ENCODE assay signal across 20 cellular contexts in genomic region chr1:147912553-147912952, GRCh38. TPM values are rescaled to one million over a fixed set of nuclear protein-coding genes. Genes with fewer than 3 reads are reported as not detected.
DNase-seq lines count a peak whose midpoint lies in the region; ATAC-seq and TF ChIP-seq lines count a peak whose summit lies in the region.
"Had no signal": no experiment of that assay in that cellular context is flagged by ENCODE, and none has a peak within 500 bp of the region (broad histone marks: within the 10 kb centered on the region; RNA-seq: fewer than 3 reads in every experiment).

No MANE protein-coding gene starts in this region.

- no peak overlapping the region for H3K4me3 ChIP-seq in A673 (ENCODE audit: low read depth, low read length, poor library complexity, severe bottlenecking)
- H3K4me3 ChIP-seq in endodermal cell (ENCODE audit: low read length), result no peak overlapping the region
- H3K4me3 ChIP-seq in transverse colon, result no peak overlapping the region
- H3K4me3 ChIP-seq: A549, BLaER1, GM12878 had no signal

- intact Hi-C loops in A673 (cut with micrococcal nuclease; ENCODE audit: unreplicated experiment), result no loop called here
- intact Hi-C loops in transverse colon (cut with DNase I; ENCODE audit: low total_unique reads), result no loop called here

- in situ Hi-C loops in transverse colon (cut with MboI; ENCODE audit: low pct_ligation_motif_present in 1 of 4, low pct_unique_long_range_greater_than_20kb in 1 of 4, low sequenced_read_pairs in 3 of 4), result no loop called here

- H3K9me3 Mint-ChIP-seq in endodermal cell, result no peaks in the 10 kb centered on the region
- H3K9me3 Mint-ChIP-seq: CD14-positive monocyte; CD4-positive, alpha-beta memory T cell had no signal

- no peak overlapping the region for H3K9ac ChIP-seq in endodermal cell (ENCODE audit: extremely low read depth, low read length, poor library complexity, severe bottlenecking)
- H3K9ac ChIP-seq: BLaER1 had no signal

- H3K4me1 ChIP-seq in A673 (ENCODE audit: insufficient read depth, low read length, poor library complexity, severe bottlenecking), result no peaks in the 10 kb centered on the region
- no peaks in the 10 kb centered on the region for H3K4me1 ChIP-seq in endodermal cell (ENCODE audit: control insufficient read depth, insufficient read depth, low read length)
- H3K4me1 ChIP-seq in transverse colon, result no peaks in the 10 kb centered on the region
- H3K4me1 ChIP-seq: A549 had no signal

- no peak for TF ChIP-seq EP300 in transverse colon (IDR thresholded peaks at IDR 0.05; ENCODE audit: low read depth)

- H3K4me3 Mint-ChIP-seq in endodermal cell, result no peak overlapping the region
- H3K4me3 Mint-ChIP-seq: CD14-positive monocyte; CD4-positive, alpha-beta memory T cell had no signal

- TF ChIP-seq POLR2A in transverse colon (IDR thresholded peaks at IDR 0.05), result no peak

- peaks cover 14% of the 10 kb centered on the region for H3K27me3 Mint-ChIP-seq in endodermal cell (ENCODE audit: insufficient read depth)

- H3K36me3 ChIP-seq in A673 (ENCODE audit: insufficient read depth, low read length, poor library complexity, severe bottlenecking) (no peaks in the 10 kb centered on the region), endodermal cell (ENCODE audit: control insufficient read depth, insufficient read depth, low read length) (no peaks in the 10 kb centered on the region), transverse colon (no peaks in the 10 kb centered on the region)
- H3K36me3 ChIP-seq: BLaER1 had no signal

- peaks cover 6% of the 10 kb centered on the region for H3K4me1 Mint-ChIP-seq in endodermal cell
- H3K4me1 Mint-ChIP-seq: CD14-positive monocyte; CD4-positive, alpha-beta memory T cell had no signal

- POLR2A ChIA-PET in A673 (lab: Charles Lee; ENCODE audit: low non-redundant PET), result no interaction called here

- H3K27ac ChIP-seq in A673 (ENCODE audit: low read depth, low read length, poor library complexity, severe bottlenecking) (no peak overlapping the region), endodermal cell (ENCODE audit: low read depth, low read length) (no peak overlapping the region), transverse colon (no peak overlapping the region)
- H3K27ac ChIP-seq: 22Rv1, A549, BLaER1 had no signal

- CTCF ChIA-PET in A673 (lab: Charles Lee), result no interaction called here

- TF ChIP-seq CTCF in A673 (conservative IDR thresholded peaks at IDR 0.05; ENCODE audit: low read depth, low read length) (no peak), endodermal cell (conservative IDR thresholded peaks at IDR 0.05) (peak; percentile 11), transverse colon (IDR thresholded peaks at IDR 0.05) (no peak)

- no peaks in the 10 kb centered on the region for H3K36me3 Mint-ChIP-seq in endodermal cell (ENCODE audit: low read depth)
- H3K36me3 Mint-ChIP-seq: CD14-positive monocyte; CD4-positive, alpha-beta memory T cell had no signal

- H3K9me3 ChIP-seq in A673 (ENCODE audit: low read depth, low read length, poor library complexity, severe bottlenecking) (no peaks in the 10 kb centered on the region), endodermal cell (ENCODE audit: control insufficient read depth, low read length) (no peaks in the 10 kb centered on the region), transverse colon (no peaks in the 10 kb centered on the region)
- H3K9me3 ChIP-seq: A549 had no signal

- no TSS peak for BruUV-seq in A673 (replicated peaks; lab: Mats Ljungman, UMichigan)

- DNase-seq in A673 (ENCODE audit: low spot score) (peak; percentile 45), NCI-H524 (lab: John Stamatoyannopoulos, UW) (peak; percentile 35 to 59), endodermal cell (no peak), foreskin melanocyte (peak; percentile 57), transverse colon (no peak), occipital lobe (lab: John Stamatoyannopoulos, UW) (no peak)
- DNase-seq: CD4-positive, alpha-beta memory T cell; DMS79 treated with DMSO at 0.1 percent for 48 hours; GF-D8; GOT3; H7 had no signal

- no peak for ATAC-seq in HG03521 (IDR thresholded peaks at IDR 0.05; ENCODE audit: unreplicated experiment)
- ATAC-seq: A549, GM12878, HCT116 had no signal

- no peaks in the 10 kb centered on the region for H3K27me3 ChIP-seq in A673 (replicated peaks; ENCODE audit: insufficient read depth, low read depth, low read length, poor library complexity)
- no peaks in the 10 kb centered on the region for H3K27me3 ChIP-seq in endodermal cell (ENCODE audit: control insufficient read depth, insufficient read depth, low read length, poor library complexity, severe bottlenecking)
- H3K27me3 ChIP-seq in transverse colon, result peaks cover 21% of the 10 kb centered on the region
- H3K27me3 ChIP-seq: BLaER1 had no signal

- 86 to 91% methylated on average over 2 of the region's 2 CpGs for WGBS in endodermal cell (ENCODE audit: insufficient coverage in 1 of 2, insufficient read length in 1 of 2), 2 experiments
- 95 to 100% methylated on average over 1 to 2 of the region's 2 CpGs for WGBS in transverse colon (ENCODE audit: low coverage in 1 of 2), 2 donors

- H3K27ac Mint-ChIP-seq in endodermal cell, result no peak overlapping the region

RNA-seq across cellular contexts. Expression of gene GJA8, which starts 10.0 kb away (rescaled TPM):
- not detected in 2 replicates for total RNA-seq in A673 (2021)
- not detected for total RNA-seq in endodermal cell
- polyA plus RNA-seq in endodermal cell (2013, experiment 1 of 2), result not detected
- not detected for polyA plus RNA-seq in endodermal cell (2013, experiment 2 of 2)
- total RNA-seq in transverse colon, result not detected
- total RNA-seq in occipital lobe, result not detected
- total RNA-seq: CD4-positive, alpha-beta memory T cell; GM12878; H7; HT-29 had no signal
- polyA plus RNA-seq: A549; AG04450; CD14-positive monocyte; CD4-positive, alpha-beta memory T cell; GM12878 had no signal

RNA-seq across cellular contexts. Expression of gene GPR89B, which starts 15.7 kb away (rescaled TPM):
- total RNA-seq in A673 (2021), result 11.5 and 11.8 TPM in 2 replicates
- 10 to 100 TPM; 22.7 to 26.6 TPM for total RNA-seq in endodermal cell
- polyA plus RNA-seq in endodermal cell (2013, experiment 1 of 2), result 17.9 TPM
- polyA plus RNA-seq in endodermal cell (2013, experiment 2 of 2), result 20.8 TPM
- 10 to 100 TPM in 2 of 4 donors, 1 to 10 TPM in 2; 5.0 to 30.8 (median 12.5) TPM for total RNA-seq in transverse colon
- 29.6 TPM for total RNA-seq in occipital lobe

Comparison
In these comparisons a context has a peak if more than half of its experiments do, and no peak if none do; other contexts are left out.
1. DNase-seq: peak in A673 (single experiment), NCI-H524 (2 of 2) and foreskin melanocyte (single experiment); none in endodermal cell (single experiment), transverse colon (single experiment) and occipital lobe (single experiment).